ENCODE assay signal across 19 cellular contexts in genomic region chr19:7421941-7422744, GRCh38.
DNase-seq lines count a peak whose midpoint lies in the region; ATAC-seq and TF ChIP-seq lines count a peak whose summit lies in the region.
"Had no signal": no experiment of that assay in that cellular context is flagged by ENCODE, and none has a peak within 500 bp of the region (broad histone marks: within the 10 kb centered on the region; RNA-seq: fewer than 3 reads in every experiment).

No MANE protein-coding gene starts in this region.

- H3K27ac ChIP-seq in PC-3 (ENCODE audit: low read length) (no peak overlapping the region), esophagus squamous epithelium (peak overlapping the region; percentile 66 to 85 (median 71)), ascending aorta (no peak overlapping the region), osteoblast (ENCODE audit: low read depth, low read length) (no peak overlapping the region)
- H3K27ac ChIP-seq: dorsolateral prefrontal cortex, KMS-11, neutrophil, WERI-Rb-1 had no signal

- H3K36me3 Mint-ChIP-seq in activated naive CD4-positive, alpha-beta T cell treated with anti-CD3 and anti-CD28 coated beads, Interleukin-2, amount 50 U/mL, for 72 hours, result no peaks in the 10 kb centered on the region

- POLR2A ChIA-PET in PC-3 (lab: Charles Lee; ENCODE audit: unreplicated experiment), result no interaction called here

- in situ Hi-C loops in KBM-7 (cut with MboI; ENCODE audit: low pct_unique_long_range_greater_than_20kb, low sequenced_read_pairs), result no loop called here

- H3K4me1 ChIP-seq in PC-3 (ENCODE audit: insufficient read depth, low read length), result peaks cover 11% of the 10 kb centered on the region
- H3K4me1 ChIP-seq in esophagus squamous epithelium, result peaks cover 0 to 88% (median 20%) of the 10 kb centered on the region in 3 donors
- no peaks in the 10 kb centered on the region for H3K4me1 ChIP-seq in ascending aorta
- peaks cover 6% of the 10 kb centered on the region for H3K4me1 ChIP-seq in osteoblast (ENCODE audit: insufficient read depth, low read length)

- no peaks in the 10 kb centered on the region for H3K9me2 ChIP-seq in PC-3 (replicated peaks; ENCODE audit: low read length)

- CTCF ChIA-PET in PC-3 (lab: Charles Lee), result interaction anchor here (0.6 kb wide), 1 partner anchor 81 kb away, joined by 11 read pairs; no protein-coding TSS in a partner anchor

- TF ChIP-seq POLR2A in esophagus squamous epithelium (IDR thresholded peaks at IDR 0.05), result no peak

- H3K4me2 ChIP-seq in PC-3 (ENCODE audit: low read length) (no peak overlapping the region), osteoblast (ENCODE audit: insufficient read depth, low read length) (no peak overlapping the region)
- H3K4me2 ChIP-seq: KMS-11 had no signal

- H3K79me2 ChIP-seq in PC-3 (ENCODE audit: low read length), result peaks cover 60% of the 10 kb centered on the region
- H3K79me2 ChIP-seq in osteoblast (ENCODE audit: insufficient read depth, low read length), result peaks cover 69% of the 10 kb centered on the region

- H2AFZ ChIP-seq in PC-3 (ENCODE audit: low read length) (no peak overlapping the region), osteoblast (ENCODE audit: low read length) (no peak overlapping the region)

- TF ChIP-seq CTCF in PC-3 (conservative IDR thresholded peaks at IDR 0.05; ENCODE audit: low read depth, low read length) (no peak), esophagus squamous epithelium (IDR thresholded peaks at IDR 0.05) (no peak), ascending aorta (IDR thresholded peaks at IDR 0.05) (no peak), osteoblast (IDR thresholded peaks at IDR 0.05; ENCODE audit: extremely low read depth, low read depth, low read length) (no peak)

- DNase-seq in activated naive CD4-positive, alpha-beta T cell treated with anti-CD3 and anti-CD28 coated beads, Interleukin-2, amount 50 U/mL, for 72 hours (ENCODE audit: low spot score in 2 of 2), result no peak
- DNase-seq in activated naive CD4-positive, alpha-beta T cell (lab: John Stamatoyannopoulos, UW), result no peak
- DNase-seq in PC-3, result peak; percentile 38
- no peak for DNase-seq in esophagus squamous epithelium (lab: John Stamatoyannopoulos, UW)
- peak; percentile 78 for DNase-seq in ureter (ENCODE audit: low spot score)
- no peak for DNase-seq in ascending aorta (ENCODE audit: low spot score in 2 of 2)
- DNase-seq in KBM-7, result no peak
- DNase-seq in osteoblast (ENCODE audit: insufficient read length, low spot score, missing footprints), result no peak
- DNase-seq: DMS53; dorsolateral prefrontal cortex; H7; NCI-H1436 treated with DMSO at 0.1 percent for 48 hours; NCI-H446; stimulated activated naive CD4-positive, alpha-beta T cell treated with Interleukin-2 at 50 U/mL for 16 hours; SW 1271; WERI-Rb-1 had no signal

- WGBS in esophagus squamous epithelium, 2 donors, result 43 to 52% methylated on average over 15 to 16 of the region's 17 CpGs

- H4K20me1 ChIP-seq in PC-3 (ENCODE audit: low read length) (0 out of 2 replicates have a peak, but pooled peaks cover 5% of the 10 kb centered on the region), osteoblast (ENCODE audit: insufficient read depth, low read length) (peaks cover 38% of the 10 kb centered on the region)

- H3K27ac Mint-ChIP-seq in activated naive CD4-positive, alpha-beta T cell treated with anti-CD3 and anti-CD28 coated beads, Interleukin-2, amount 50 U/mL, for 72 hours, result peak overlapping the region; percentile 3 to 88

- intact Hi-C loops in PC-3 (cut with micrococcal nuclease) (no loop called here), esophagus squamous epithelium (cut with DNase I) (no loop called here), ascending aorta (cut with DNase I) (no loop called here)

- no peak overlapping the region for H3K4me3 ChIP-seq in PC-3 (ENCODE audit: low read length)
- no peak overlapping the region for H3K4me3 ChIP-seq in esophagus squamous epithelium
- no peak overlapping the region for H3K4me3 ChIP-seq in ascending aorta
- no peak overlapping the region for H3K4me3 ChIP-seq in osteoblast (ENCODE audit: insufficient read depth, low read length)
- H3K4me3 ChIP-seq: dorsolateral prefrontal cortex, lung had no signal

- H3F3A ChIP-seq in PC-3 (ENCODE audit: low read length, unreplicated experiment), result no peaks in the 10 kb centered on the region

- no peaks in the 10 kb centered on the region for H3K27me3 ChIP-seq in PC-3 (ENCODE audit: low read length)
- no peaks in the 10 kb centered on the region for H3K27me3 ChIP-seq in esophagus squamous epithelium
- H3K27me3 ChIP-seq in ascending aorta, result no peaks in the 10 kb centered on the region
- no peaks in the 10 kb centered on the region for H3K27me3 ChIP-seq in osteoblast (ENCODE audit: insufficient read depth, low read length)
- H3K27me3 ChIP-seq: dorsolateral prefrontal cortex, neutrophil had no signal

- BruUV-seq in PC-3 (replicated peaks; lab: Mats Ljungman, UMichigan), result no TSS peak

- H3K9me3 ChIP-seq in PC-3 (ENCODE audit: low read length), result no peaks in the 10 kb centered on the region
- no peaks in the 10 kb centered on the region for H3K9me3 ChIP-seq in esophagus squamous epithelium
- H3K9me3 ChIP-seq in ascending aorta, result no peaks in the 10 kb centered on the region
- no peaks in the 10 kb centered on the region for H3K9me3 ChIP-seq in osteoblast (ENCODE audit: low read depth, low read length)
- H3K9me3 ChIP-seq: neutrophil had no signal

- H3K9me3 Mint-ChIP-seq in activated naive CD4-positive, alpha-beta T cell treated with anti-CD3 and anti-CD28 coated beads, Interleukin-2, amount 50 U/mL, for 72 hours, result no peaks in the 10 kb centered on the region

- H3K36me3 ChIP-seq in PC-3 (ENCODE audit: low read depth, low read length) (no peaks in the 10 kb centered on the region), esophagus squamous epithelium (peaks cover 0 to 42% (median 0%) of the 10 kb centered on the region in 3 donors), ascending aorta (peaks cover 0 to 3% of the 10 kb centered on the region in 2 donors), osteoblast (ENCODE audit: insufficient read depth, low read length) (no peaks in the 10 kb centered on the region)
- H3K36me3 ChIP-seq: WERI-Rb-1 had no signal

- ATAC-seq in activated naive CD4-positive, alpha-beta T cell treated with anti-CD3 and anti-CD28 coated beads, Interleukin-2, amount 50 U/mL, for 72 hours, result no peak
- ATAC-seq in PC-3, result peak; percentile 12; the same call in 1 of the 2 replicates

- no peak overlapping the region for H3K9ac ChIP-seq in PC-3 (ENCODE audit: low read length)
- H3K9ac ChIP-seq: KMS-11 had no signal

Comparison
In these comparisons a context has a peak if more than half of its experiments do, and no peak if none do; other contexts are left out.
1. DNase-seq: peak in PC-3 (single experiment) and ureter (single experiment); none in activated naive CD4-positive, alpha-beta T cell treated with anti-CD3 and anti-CD28 coated beads, Interleukin-2, amount 50 U/mL, for 72 hours (0 of 2), activated naive CD4-positive, alpha-beta T cell (0 of 4), esophagus squamous epithelium (single experiment), ascending aorta (0 of 2), KBM-7 (single experiment) and osteoblast (single experiment).
2. H3K27ac ChIP-seq: peak in esophagus squamous epithelium (4 of 4); none in PC-3 (single experiment), ascending aorta (0 of 2) and osteoblast (single experiment).